ENCODE assay signal across 8 cellular contexts in genomic region chr22:23591203-23591791, GRCh38. TPM values are rescaled to one million over a fixed set of nuclear protein-coding genes. Genes with fewer than 3 reads are reported as not detected.
DNase-seq lines count a peak whose midpoint lies in the region; ATAC-seq and TF ChIP-seq lines count a peak whose summit lies in the region.

No MANE protein-coding gene starts in this region.

- intact Hi-C loops in spleen (cut with DNase I; ENCODE audit: low total_unique reads), result no loop called here

- H3K9me2 ChIP-seq in DOHH2 (replicated peaks; ENCODE audit: control insufficient read depth, low read length), result no peaks in the 10 kb centered on the region

- TF ChIP-seq CTCF in DOHH2 (IDR thresholded peaks at IDR 0.05; ENCODE audit: low read depth, low read length, poor library complexity, severe bottlenecking), result peak; percentile 95
- TF ChIP-seq CTCF in astrocyte of the cerebellum (IDR thresholded peaks at IDR 0.05; ENCODE audit: low read depth, low read length, missing control alignments), result peak; percentile 91
- TF ChIP-seq CTCF in spleen (IDR thresholded peaks at IDR 0.05 in 8 of 11, conservative IDR thresholded peaks at IDR 0.05 in 3 of 11), result peak; percentile 46 to 85 (median 74)

- H4K20me1 ChIP-seq in DOHH2 (ENCODE audit: control insufficient read depth, insufficient read depth, low read depth, low read length), result no peaks in the 10 kb centered on the region

- WGBS in spleen, 5 donors, result 27 to 37% (median 35%) methylated on average over 11 of the region's 11 CpGs

- H3K4me3 ChIP-seq in DOHH2 (ENCODE audit: low read length) (no peak overlapping the region), astrocyte of the cerebellum (ENCODE audit: low read depth, low read length) (no peak overlapping the region), spleen (no peak overlapping the region)

- TF ChIP-seq POLR2A in spleen (IDR thresholded peaks at IDR 0.05), result no peak

- H3K27ac ChIP-seq in DOHH2 (ENCODE audit: low read depth, low read length) (no peak overlapping the region), spleen (no peak overlapping the region)

- H3K4me1 ChIP-seq in DOHH2 (ENCODE audit: control insufficient read depth, low read length), result no peaks in the 10 kb centered on the region
- peaks cover 0 to 7% (median 3%) of the 10 kb centered on the region in 6 donors for H3K4me1 ChIP-seq in spleen

- no peaks in the 10 kb centered on the region for H3K79me2 ChIP-seq in DOHH2 (ENCODE audit: control insufficient read depth, low read length)

- H3K27me3 ChIP-seq in DOHH2 (ENCODE audit: control insufficient read depth, low read length), result no peaks in the 10 kb centered on the region; the same call in 1 of the 2 replicates
- no peaks in the 10 kb centered on the region for H3K27me3 ChIP-seq in spleen (replicated peaks in 1 of 7)

- H3K9me3 ChIP-seq in DOHH2 (ENCODE audit: control insufficient read depth, insufficient read depth, low read length) (no peaks in the 10 kb centered on the region), spleen (peaks cover 0 to 13% (median 3%) of the 10 kb centered on the region in 8 donors)

- H3K4me2 ChIP-seq in DOHH2 (ENCODE audit: low read length), result no peak overlapping the region

- H3K36me3 ChIP-seq in DOHH2 (ENCODE audit: control insufficient read depth, low read length) (no peaks in the 10 kb centered on the region), spleen (no peaks in the 10 kb centered on the region)

- DNase-seq in LoVo (ENCODE audit: low spot score), result peak; percentile 29
- peak in 3 of 5 experiments; percentile 32 to 54 (median 35) for DNase-seq in T-helper 2 cell
- peak; percentile 28 for DNase-seq in astrocyte of the cerebellum (ENCODE audit: low read depth)
- peak; percentile 56 for DNase-seq in iPS DF 4.7 (ENCODE audit: extremely low read depth, low spot score)
- DNase-seq in spleen, result peak; percentile 82
- DNase-seq in NCI-H1048 (lab: John Stamatoyannopoulos, UW), result no peak

- in situ Hi-C loops in astrocyte of the cerebellum (cut with HindIII; ENCODE audit: low sequenced_read_pairs), result no loop called here

- ATAC-seq in HG02970 (IDR thresholded peaks at IDR 0.05; ENCODE audit: low FRiP score, unreplicated experiment), result no peak

- H3F3A ChIP-seq in DOHH2 (ENCODE audit: control insufficient read depth, insufficient read depth), result no peaks in the 10 kb centered on the region

RNA-seq across cellular contexts. Expression of gene IGLL1, which starts 11.2 kb away (rescaled TPM):
- not detected for total RNA-seq in spleen
- under 1 TPM in 1 of 3 donors, not detected in 2; 0.26 TPM for polyA plus RNA-seq in spleen

RNA-seq across cellular contexts. Expression of gene DRICH1, which starts 40.8 kb away (rescaled TPM):
- 1 to 10 TPM in 3 of 7 donors, under 1 TPM in 1, not detected in 3; 0.44 to 2.5 (median 2.2) TPM for total RNA-seq in spleen
- polyA plus RNA-seq in spleen, result 1 to 10 TPM in 2 of 3 donors, under 1 TPM in 1; 0.29 to 2.2 (median 1.6) TPM
